24 cellular contexts compared by ENCODE assay signal in the genomic region with DNA sequence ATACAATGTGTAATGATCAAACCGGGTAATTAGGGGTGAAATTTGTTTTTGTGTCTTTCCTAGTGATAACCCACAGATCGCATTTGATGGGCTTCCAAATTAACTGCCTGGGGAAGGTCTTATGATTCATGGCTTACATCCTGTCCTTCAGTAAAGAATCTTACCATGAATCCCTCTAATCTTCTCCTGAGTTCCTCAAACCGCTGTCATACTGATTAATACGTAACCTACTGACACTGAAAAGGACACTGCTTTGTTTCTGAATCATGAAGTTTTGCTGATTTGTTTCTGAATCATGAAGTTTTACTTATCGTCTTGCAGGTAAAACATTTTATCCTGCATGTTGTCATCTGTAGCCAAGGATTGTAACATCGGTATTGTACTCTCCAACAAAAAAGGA. TPM values are rescaled to one million over a fixed set of nuclear protein-coding genes. Genes with fewer than 3 reads are reported as not detected.
DNase-seq lines count a peak whose midpoint lies in the region; ATAC-seq and TF ChIP-seq lines count a peak whose summit lies in the region.
"Had no signal": no experiment of that assay in that cellular context is flagged by ENCODE, and none has a peak within 500 bp of the region (broad histone marks: within the 10 kb centered on the region; RNA-seq: fewer than 3 reads in every experiment).

No MANE protein-coding gene starts in this region.

- H3K9ac ChIP-seq in HCT116 (ENCODE audit: low read length) (no peak overlapping the region), endodermal cell (ENCODE audit: extremely low read depth, low read length, poor library complexity, severe bottlenecking) (no peak overlapping the region)

- TF ChIP-seq POLR2A in HCT116 (IDR thresholded peaks at IDR 0.05; ENCODE audit: borderline replicate concordance, extremely low read depth, insufficient read depth, insufficient read length), result no peak

- 0 out of 2 replicates have a peak overlapping the region, but pooled peaks have one; percentile 13 for H3K4me2 ChIP-seq in HCT116 (ENCODE audit: low read length)

- H3K4me3 ChIP-seq in HCT116 (replicated peaks in 1 of 2; ENCODE audit: low read depth in 1 of 2, low read length in 2 of 2) (no peak overlapping the region), endodermal cell (ENCODE audit: low read length) (peak overlapping the region; percentile 41), upper lobe of right lung (no peak overlapping the region)
- H3K4me3 ChIP-seq: ascending aorta, right atrium auricular region, thyroid gland had no signal

- no peak for ATAC-seq in HCT116
- ATAC-seq in upper lobe of right lung, result no peak
- ATAC-seq: esophagus mucosa; naive thymus-derived CD4-positive, alpha-beta T cell had no signal

- in situ Hi-C loops in KBM-7 (cut with MboI; ENCODE audit: low pct_unique_long_range_greater_than_20kb, low sequenced_read_pairs), result no loop called here

- RAD21 ChIA-PET in HCT116 (lab: Charles Lee; ENCODE audit: low non-redundant PET in 1 of 2, low total read pairs in 2 of 2, uncharacterized antibody in 2 of 2, unreplicated experiment in 2 of 2), result no interaction called here

- H2AFZ ChIP-seq in HCT116 (ENCODE audit: low read depth, low read length, poor library complexity, severe bottlenecking), result no peak overlapping the region

- H3K9me3 ChIP-seq in HCT116 (ENCODE audit: control insufficient read depth in 1 of 2, insufficient read depth in 1 of 2, low read depth in 1 of 2, low read length in 2 of 2) (no peaks in the 10 kb centered on the region), endodermal cell (ENCODE audit: control insufficient read depth, low read length) (no peaks in the 10 kb centered on the region), upper lobe of right lung (no peaks in the 10 kb centered on the region)
- H3K9me3 ChIP-seq: ascending aorta, right atrium auricular region, thyroid gland had no signal

- H3K4me1 ChIP-seq in HCT116 (ENCODE audit: control insufficient read depth in 1 of 2, insufficient read depth in 2 of 2, low read length in 2 of 2), result peaks cover 0 to 6% of the 10 kb centered on the region in 2 experiments; a peak in 1 of 4 replicates
- peaks cover 6% of the 10 kb centered on the region for H3K4me1 ChIP-seq in endodermal cell (ENCODE audit: control insufficient read depth, insufficient read depth, low read length)
- H3K4me1 ChIP-seq in upper lobe of right lung, result no peaks in the 10 kb centered on the region
- H3K4me1 ChIP-seq: ascending aorta, right atrium auricular region, thyroid gland had no signal

- POLR2A ChIA-PET in HCT116 (lab: Charles Lee), result no interaction called here
- POLR2A ChIA-PET in RWPE1 (lab: Yijun Ruan, JAX; ENCODE audit: low non-redundant PET), result no interaction called here

- no peaks in the 10 kb centered on the region for H3K79me2 ChIP-seq in HCT116 (ENCODE audit: insufficient read depth, low read length)

- CTCF ChIA-PET in HCT116 (lab: Charles Lee) (no interaction called here), RWPE1 (lab: Yijun Ruan, JAX) (interaction anchor here (1.2 kb wide), 1 partner anchor 13 kb away, joined by 5 read pairs; no protein-coding TSS in a partner anchor)
- CTCF ChIA-PET in activated naive CD4-positive, alpha-beta T cell treated with anti-CD3 and anti-CD28 coated beads for 36 hours (lab: Charles Lee), result no interaction called here

- H3K36me3 ChIP-seq in HCT116 (ENCODE audit: control insufficient read depth in 1 of 2, insufficient read depth in 2 of 2, low read length in 2 of 2) (no peaks in the 10 kb centered on the region), endodermal cell (ENCODE audit: control insufficient read depth, insufficient read depth, low read length) (no peaks in the 10 kb centered on the region), upper lobe of right lung (no peaks in the 10 kb centered on the region)
- H3K36me3 ChIP-seq: ascending aorta, right atrium auricular region, thyroid gland had no signal

- TF ChIP-seq CTCF in HCT116 (IDR thresholded peaks at IDR 0.05 in 2 of 3, conservative IDR thresholded peaks at IDR 0.05 in 1 of 3; ENCODE audit: borderline replicate concordance in 1 of 3, insufficient read depth in 1 of 3, low read depth in 2 of 3, low read length in 2 of 3) (no peak), RWPE1 (conservative IDR thresholded peaks at IDR 0.05; ENCODE audit: low read depth) (no peak), endodermal cell (conservative IDR thresholded peaks at IDR 0.05) (no peak), upper lobe of right lung (IDR thresholded peaks at IDR 0.05) (no peak)

- no peak for TF ChIP-seq RAD21 in HCT116 (IDR thresholded peaks at IDR 0.05; ENCODE audit: low read depth)

- intact Hi-C loops in HCT116 (cut with micrococcal nuclease) (no loop called here), upper lobe of right lung (cut with DNase I) (no loop called here)
- intact Hi-C loops in activated T-helper 1 cell treated with anti-CD3 and anti-CD28 coated beads, Interleukin-12 subunit alpha, Interleukin-12 subunit beta, Interleukin-2, Interleukin-4 antibody, amounts not matched to agents 30 ng/mL and 10 ng/mL and 1 ng/mL, durations not matched to agents 14 hours and 24 hours and 36 hours (cut with micrococcal nuclease), result no loop called here
- intact Hi-C loops in activated naive CD4-positive, alpha-beta T cell treated with anti-CD3 and anti-CD28 coated beads for 36 hours (cut with micrococcal nuclease), result no loop called here

- H3K27ac ChIP-seq in HCT116 (ENCODE audit: low read depth, low read length) (no peak overlapping the region), RWPE1 (no peak overlapping the region), endodermal cell (ENCODE audit: low read depth, low read length) (no peak overlapping the region), upper lobe of right lung (no peak overlapping the region)
- H3K27ac ChIP-seq: ascending aorta, right atrium auricular region, thyroid gland had no signal

- H3K4me1 Mint-ChIP-seq in endodermal cell, result peaks cover 19% of the 10 kb centered on the region
- no peaks in the 10 kb centered on the region for H3K4me1 Mint-ChIP-seq in activated T-helper 1 cell treated with anti-CD3 and anti-CD28 coated beads, Interleukin-12 subunit alpha, Interleukin-12 subunit beta, Interleukin-2, Interleukin-4 antibody, amounts not matched to agents 30 ng/mL and 10 ng/mL and 1 ng/mL, durations not matched to agents 14 hours and 24 hours and 36 hours (ENCODE audit: low read depth)
- no peaks in the 10 kb centered on the region for H3K4me1 Mint-ChIP-seq in activated naive CD4-positive, alpha-beta T cell treated with anti-CD3 and anti-CD28 coated beads for 36 hours (ENCODE audit: low read depth)
- H3K4me1 Mint-ChIP-seq: naive thymus-derived CD4-positive, alpha-beta T cell had no signal

- WGBS in endodermal cell (ENCODE audit: insufficient coverage in 1 of 2, insufficient read length in 1 of 2), 2 experiments, result 87 to 88% methylated on average over 6 of the region's 6 CpGs

- BruUV-seq in HCT116 (replicated peaks; lab: Mats Ljungman, UMichigan), result no TSS peak

- H3K9me3 Mint-ChIP-seq in endodermal cell, result no peaks in the 10 kb centered on the region
- H3K9me3 Mint-ChIP-seq in activated T-helper 1 cell treated with anti-CD3 and anti-CD28 coated beads, Interleukin-12 subunit alpha, Interleukin-12 subunit beta, Interleukin-2, Interleukin-4 antibody, amounts not matched to agents 30 ng/mL and 10 ng/mL and 1 ng/mL, durations not matched to agents 14 hours and 24 hours and 36 hours, result no peaks in the 10 kb centered on the region
- H3K9me3 Mint-ChIP-seq in activated naive CD4-positive, alpha-beta T cell treated with anti-CD3 and anti-CD28 coated beads for 36 hours, result no peaks in the 10 kb centered on the region
- H3K9me3 Mint-ChIP-seq: activated T-cell treated with anti-CD3 and anti-CD28 coated beads, Interleukin-2, amount 50 U/mL, for 24 hours; CD4-positive, alpha-beta T cell; naive thymus-derived CD4-positive, alpha-beta T cell; stimulated activated naive CD8-positive, alpha-beta T cell treated with anti-CD3 and anti-CD28 coated beads, Interleukin-15, Interleukin-2, amounts not matched to agents 100 ng/mL and 50 ng/mL, for 24 hours had no signal

- no peaks in the 10 kb centered on the region for H3K36me3 Mint-ChIP-seq in endodermal cell (ENCODE audit: low read depth)
- no peaks in the 10 kb centered on the region for H3K36me3 Mint-ChIP-seq in activated T-helper 1 cell treated with anti-CD3 and anti-CD28 coated beads, Interleukin-12 subunit alpha, Interleukin-12 subunit beta, Interleukin-2, Interleukin-4 antibody, amounts not matched to agents 30 ng/mL and 10 ng/mL and 1 ng/mL, durations not matched to agents 14 hours and 24 hours and 36 hours (ENCODE audit: low read depth)
- no peaks in the 10 kb centered on the region for H3K36me3 Mint-ChIP-seq in activated naive CD4-positive, alpha-beta T cell treated with anti-CD3 and anti-CD28 coated beads for 36 hours (ENCODE audit: low read depth)
- H3K36me3 Mint-ChIP-seq: naive thymus-derived CD4-positive, alpha-beta T cell had no signal

- H3K9me2 ChIP-seq in HCT116 (ENCODE audit: insufficient read depth), result no peaks in the 10 kb centered on the region

- no peak for DNase-seq in HCT116 (ENCODE audit: low read depth, low spot score)
- peak; percentile 36 for DNase-seq in RWPE1 (ENCODE audit: low spot score)
- DNase-seq in endodermal cell, result no peak
- peak; percentile 93 for DNase-seq in kidney tubule cell (ENCODE audit: low spot score)
- no peak for DNase-seq in activated T-helper 1 cell treated with anti-CD3 and anti-CD28 coated beads, Interleukin-12 subunit alpha, Interleukin-12 subunit beta, Interleukin-2, Interleukin-4 antibody, amounts not matched to agents 30 ng/mL and 10 ng/mL and 1 ng/mL, durations not matched to agents 14 hours and 24 hours and 36 hours (ENCODE audit: low spot score)
- DNase-seq in upper lobe of right lung, result no peak
- DNase-seq in activated naive CD4-positive, alpha-beta T cell treated with anti-CD3 and anti-CD28 coated beads for 36 hours, result no peak
- DNase-seq in KBM-7, result no peak
- DNase-seq: activated CD4-positive, CD25-positive, alpha-beta regulatory T cell treated with anti-CD3 and anti-CD28 coated beads, Interleukin-2, amount 50 U/mL, for 72 hours; activated CD8-positive, alpha-beta memory T cell treated with anti-CD3 and anti-CD28 coated beads for 24 hours; activated naive CD4-positive, alpha-beta T cell treated with Interleukin-2 at 50 U/mL for 16 hours; activated T-cell treated with anti-CD3 and anti-CD28 coated beads, Interleukin-2, amount 50 U/mL, for 24 hours; CD4-positive, alpha-beta T cell; naive thymus-derived CD4-positive, alpha-beta T cell; NCI-H1417; NCI-H2107; NCI-H510A treated with DMSO at 0.1 percent for 48 hours; SHP77; stimulated activated CD4-positive, alpha-beta T cell treated with anti-CD3 and anti-CD28 coated beads, Interleukin-12 subunit alpha, Interleukin-12 subunit beta, amount 100 ng/mL, for 4 hours; thyroid gland had no signal

- peaks cover 2% of the 10 kb centered on the region for H3K27me3 Mint-ChIP-seq in endodermal cell (ENCODE audit: insufficient read depth)
- H3K27me3 Mint-ChIP-seq in activated T-helper 1 cell treated with anti-CD3 and anti-CD28 coated beads, Interleukin-12 subunit alpha, Interleukin-12 subunit beta, Interleukin-2, Interleukin-4 antibody, amounts not matched to agents 30 ng/mL and 10 ng/mL and 1 ng/mL, durations not matched to agents 14 hours and 24 hours and 36 hours (ENCODE audit: insufficient read depth), result peaks cover 2% of the 10 kb centered on the region
- H3K27me3 Mint-ChIP-seq in activated naive CD4-positive, alpha-beta T cell treated with anti-CD3 and anti-CD28 coated beads for 36 hours (ENCODE audit: low read depth), result no peaks in the 10 kb centered on the region
- H3K27me3 Mint-ChIP-seq: activated T-cell treated with anti-CD3 and anti-CD28 coated beads, Interleukin-2, amount 50 U/mL, for 24 hours; CD4-positive, alpha-beta T cell; stimulated activated naive CD8-positive, alpha-beta T cell treated with anti-CD3 and anti-CD28 coated beads, Interleukin-15, Interleukin-2, amounts not matched to agents 100 ng/mL and 50 ng/mL, for 24 hours had no signal

- no peak overlapping the region for H3K27ac Mint-ChIP-seq in endodermal cell
- no peak overlapping the region for H3K27ac Mint-ChIP-seq in activated T-helper 1 cell treated with anti-CD3 and anti-CD28 coated beads, Interleukin-12 subunit alpha, Interleukin-12 subunit beta, Interleukin-2, Interleukin-4 antibody, amounts not matched to agents 30 ng/mL and 10 ng/mL and 1 ng/mL, durations not matched to agents 14 hours and 24 hours and 36 hours
- no peak overlapping the region for H3K27ac Mint-ChIP-seq in activated naive CD4-positive, alpha-beta T cell treated with anti-CD3 and anti-CD28 coated beads for 36 hours
- H3K27ac Mint-ChIP-seq: activated T-cell treated with anti-CD3 and anti-CD28 coated beads, Interleukin-2, amount 50 U/mL, for 24 hours; CD4-positive, alpha-beta T cell; naive thymus-derived CD4-positive, alpha-beta T cell; stimulated activated naive CD8-positive, alpha-beta T cell treated with anti-CD3 and anti-CD28 coated beads, Interleukin-15, Interleukin-2, amounts not matched to agents 100 ng/mL and 50 ng/mL, for 24 hours had no signal

- no peak overlapping the region for H3K4me3 Mint-ChIP-seq in endodermal cell
- H3K4me3 Mint-ChIP-seq in activated T-helper 1 cell treated with anti-CD3 and anti-CD28 coated beads, Interleukin-12 subunit alpha, Interleukin-12 subunit beta, Interleukin-2, Interleukin-4 antibody, amounts not matched to agents 30 ng/mL and 10 ng/mL and 1 ng/mL, durations not matched to agents 14 hours and 24 hours and 36 hours, result no peak overlapping the region
- H3K4me3 Mint-ChIP-seq in activated naive CD4-positive, alpha-beta T cell treated with anti-CD3 and anti-CD28 coated beads for 36 hours, result no peak overlapping the region
- H3K4me3 Mint-ChIP-seq: activated T-cell treated with anti-CD3 and anti-CD28 coated beads, Interleukin-2, amount 50 U/mL, for 24 hours; CD4-positive, alpha-beta T cell; naive thymus-derived CD4-positive, alpha-beta T cell; stimulated activated naive CD8-positive, alpha-beta T cell treated with anti-CD3 and anti-CD28 coated beads, Interleukin-15, Interleukin-2, amounts not matched to agents 100 ng/mL and 50 ng/mL, for 24 hours had no signal

- H3K27me3 ChIP-seq in HCT116 (ENCODE audit: insufficient read depth, low read length), result no peaks in the 10 kb centered on the region
- no peaks in the 10 kb centered on the region for H3K27me3 ChIP-seq in endodermal cell (ENCODE audit: control insufficient read depth, insufficient read depth, low read length, poor library complexity, severe bottlenecking)
- no peaks in the 10 kb centered on the region for H3K27me3 ChIP-seq in upper lobe of right lung
- H3K27me3 ChIP-seq: ascending aorta, right atrium auricular region, thyroid gland had no signal

- no peaks in the 10 kb centered on the region for H4K20me1 ChIP-seq in HCT116 (ENCODE audit: insufficient read depth)

RNA-seq across cellular contexts. Expression of gene CRY1, which starts 52.0 kb away (rescaled TPM):
- total RNA-seq in HCT116 (2021; ENCODE audit: unreplicated experiment) (16.3 TPM), endodermal cell (10 to 100 TPM; 29.9 to 33.4 TPM), upper lobe of right lung (16.9 TPM)
- 5.0 and 6.6 TPM in 2 replicates for polyA plus RNA-seq in HCT116 (2012)
- 26.3 TPM for polyA plus RNA-seq in endodermal cell (2013, experiment 1 of 2)
- polyA plus RNA-seq in endodermal cell (2013, experiment 2 of 2), result 27.7 TPM
- total RNA-seq in activated T-helper 1 cell treated with anti-CD3 and anti-CD28 coated beads, Interleukin-12 subunit alpha, Interleukin-12 subunit beta, Interleukin-2, Interleukin-4 antibody, amounts not matched to agents 30 ng/mL and 10 ng/mL and 1 ng/mL, durations not matched to agents 14 hours and 24 hours and 36 hours, result 23.4 and 23.5 TPM in 2 replicates
- total RNA-seq in activated naive CD4-positive, alpha-beta T cell treated with anti-CD3 and anti-CD28 coated beads for 36 hours, result 10 to 100 TPM; 15.2 to 17.5 TPM

Comparison
In these comparisons a context has a peak if more than half of its experiments do, and no peak if none do; other contexts are left out.
1. DNase-seq: peak in RWPE1 (single experiment) and kidney tubule cell (single experiment); none in HCT116 (single experiment), endodermal cell (single experiment), activated T-helper 1 cell treated with anti-CD3 and anti-CD28 coated beads, Interleukin-12 subunit alpha, Interleukin-12 subunit beta, Interleukin-2, Interleukin-4 antibody, amounts not matched to agents 30 ng/mL and 10 ng/mL and 1 ng/mL, durations not matched to agents 14 hours and 24 hours and 36 hours (single experiment), upper lobe of right lung (single experiment), activated naive CD4-positive, alpha-beta T cell treated with anti-CD3 and anti-CD28 coated beads for 36 hours (single experiment) and KBM-7 (single experiment).